In the genomic region with DNA sequence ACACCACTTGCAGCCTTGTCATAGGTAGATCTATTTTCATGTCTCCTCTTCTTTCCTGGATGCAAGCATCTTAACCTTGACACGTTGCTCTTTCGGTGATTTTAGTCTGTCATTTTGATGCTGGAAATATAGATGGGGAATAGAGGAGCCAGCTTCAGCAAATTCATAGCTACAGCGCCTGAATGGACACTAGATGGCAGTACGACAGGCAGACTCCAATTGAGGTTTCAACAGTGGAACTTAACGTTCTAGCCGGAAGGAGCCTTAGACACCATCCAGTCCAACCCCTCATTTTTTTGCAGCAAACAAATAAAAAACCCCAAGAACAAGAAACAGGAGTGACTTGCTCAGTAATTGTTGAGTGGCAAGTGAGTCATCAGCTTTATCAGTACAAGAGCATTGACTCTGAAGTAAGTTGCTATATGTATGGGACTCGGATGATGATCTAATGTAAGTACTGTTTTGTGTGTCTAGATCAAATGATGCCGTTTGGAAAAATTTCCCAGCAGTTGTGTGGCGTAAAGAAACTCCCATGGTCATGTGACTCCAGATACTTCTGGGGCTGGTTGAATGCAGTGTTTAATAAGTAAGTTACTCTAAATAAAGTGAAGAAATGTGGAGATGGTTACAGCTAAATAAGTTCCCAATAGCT, we compare ENCODE assay signal across 1 cellular context.
TF ChIP-seq lines count a peak whose summit lies in the region.

No MANE protein-coding gene starts in this region.

TF ChIP-seq in K562, 482 proteins besides CTCF, POLR2A, EP300 and RAD21 (continued from another document and continues in another):
- TF ChIP-seq, protein P1, sequence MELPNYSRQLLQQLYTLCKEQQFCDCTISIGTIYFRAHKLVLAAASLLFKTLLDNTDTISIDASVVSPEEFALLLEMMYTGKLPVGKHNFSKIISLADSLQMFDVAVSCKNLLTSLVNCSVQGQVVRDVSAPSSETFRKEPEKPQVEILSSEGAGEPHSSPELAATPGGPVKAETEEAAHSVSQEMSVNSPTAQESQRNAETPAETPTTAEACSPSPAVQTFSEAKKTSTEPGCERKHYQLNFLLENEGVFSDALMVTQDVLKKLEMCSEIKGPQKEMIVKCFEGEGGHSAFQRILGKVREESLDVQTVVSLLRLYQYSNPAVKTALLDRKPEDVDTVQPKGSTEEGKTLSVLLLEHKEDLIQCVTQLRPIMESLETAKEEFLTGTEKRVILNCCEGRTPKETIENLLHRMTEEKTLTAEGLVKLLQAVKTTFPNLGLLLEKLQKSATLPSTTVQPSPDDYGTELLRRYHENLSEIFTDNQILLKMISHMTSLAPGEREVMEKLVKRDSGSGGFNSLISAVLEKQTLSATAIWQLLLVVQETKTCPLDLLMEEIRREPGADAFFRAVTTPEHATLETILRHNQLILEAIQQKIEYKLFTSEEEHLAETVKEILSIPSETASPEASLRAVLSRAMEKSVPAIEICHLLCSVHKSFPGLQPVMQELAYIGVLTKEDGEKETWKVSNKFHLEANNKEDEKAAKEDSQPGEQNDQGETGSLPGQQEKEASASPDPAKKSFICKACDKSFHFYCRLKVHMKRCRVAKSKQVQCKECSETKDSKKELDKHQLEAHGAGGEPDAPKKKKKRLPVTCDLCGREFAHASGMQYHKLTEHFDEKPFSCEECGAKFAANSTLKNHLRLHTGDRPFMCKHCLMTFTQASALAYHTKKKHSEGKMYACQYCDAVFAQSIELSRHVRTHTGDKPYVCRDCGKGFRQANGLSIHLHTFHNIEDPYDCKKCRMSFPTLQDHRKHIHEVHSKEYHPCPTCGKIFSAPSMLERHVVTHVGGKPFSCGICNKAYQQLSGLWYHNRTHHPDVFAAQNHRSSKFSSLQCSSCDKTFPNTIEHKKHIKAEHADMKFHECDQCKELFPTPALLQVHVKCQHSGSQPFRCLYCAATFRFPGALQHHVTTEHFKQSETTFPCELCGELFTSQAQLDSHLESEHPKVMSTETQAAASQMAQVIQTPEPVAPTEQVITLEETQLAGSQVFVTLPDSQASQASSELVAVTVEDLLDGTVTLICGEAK (IDR thresholded peaks at IDR 0.05), result peak; percentile 63
- TF ChIP-seq, protein P1 (CRISPR knock-in tag; IDR thresholded peaks at IDR 0.05), result no peak
- no peak for TF ChIP-seq NCOR1 (IDR thresholded peaks at IDR 0.05)
- TF ChIP-seq, protein P2, sequence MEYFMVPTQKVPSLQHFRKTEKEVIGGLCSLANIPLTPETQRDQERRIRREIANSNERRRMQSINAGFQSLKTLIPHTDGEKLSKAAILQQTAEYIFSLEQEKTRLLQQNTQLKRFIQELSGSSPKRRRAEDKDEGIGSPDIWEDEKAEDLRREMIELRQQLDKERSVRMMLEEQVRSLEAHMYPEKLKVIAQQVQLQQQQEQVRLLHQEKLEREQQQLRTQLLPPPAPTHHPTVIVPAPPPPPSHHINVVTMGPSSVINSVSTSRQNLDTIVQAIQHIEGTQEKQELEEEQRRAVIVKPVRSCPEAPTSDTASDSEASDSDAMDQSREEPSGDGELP (CRISPR knock-in tag; IDR thresholded peaks at IDR 0.05; ENCODE audit: borderline replicate concordance), result no peak
- peak; percentile 84 for TF ChIP-seq RAD51 (IDR thresholded peaks at IDR 0.05; ENCODE audit: borderline replicate concordance, low read depth)
- no peak for TF ChIP-seq ZZZ3 (IDR thresholded peaks at IDR 0.05)
- no peak for TF ChIP-seq DMBX1 (CRISPR knock-in tag; IDR thresholded peaks at IDR 0.05; ENCODE audit: borderline replicate concordance)
- TF ChIP-seq BRD9 (IDR thresholded peaks at IDR 0.05; ENCODE audit: low read depth, partially characterized antibody), result no peak
- TF ChIP-seq, protein P3, sequence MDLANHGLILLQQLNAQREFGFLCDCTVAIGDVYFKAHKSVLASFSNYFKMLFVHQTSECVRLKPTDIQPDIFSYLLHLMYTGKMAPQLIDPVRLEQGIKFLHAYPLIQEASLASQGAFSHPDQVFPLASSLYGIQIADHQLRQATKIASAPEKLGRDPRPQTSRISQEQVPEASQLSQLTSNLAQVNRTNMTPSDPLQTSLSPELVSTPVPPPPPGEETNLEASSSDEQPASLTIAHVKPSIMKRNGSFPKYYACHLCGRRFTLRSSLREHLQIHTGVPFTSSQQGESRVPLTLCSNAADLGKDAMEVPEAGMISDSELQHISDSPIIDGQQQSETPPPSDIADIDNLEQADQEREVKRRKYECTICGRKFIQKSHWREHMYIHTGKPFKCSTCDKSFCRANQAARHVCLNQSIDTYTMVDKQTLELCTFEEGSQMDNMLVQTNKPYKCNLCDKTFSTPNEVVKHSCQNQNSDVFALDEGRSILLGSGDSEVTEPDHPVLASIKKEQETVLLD (IDR thresholded peaks at IDR 0.05), result no peak
- TF ChIP-seq, protein P4, sequence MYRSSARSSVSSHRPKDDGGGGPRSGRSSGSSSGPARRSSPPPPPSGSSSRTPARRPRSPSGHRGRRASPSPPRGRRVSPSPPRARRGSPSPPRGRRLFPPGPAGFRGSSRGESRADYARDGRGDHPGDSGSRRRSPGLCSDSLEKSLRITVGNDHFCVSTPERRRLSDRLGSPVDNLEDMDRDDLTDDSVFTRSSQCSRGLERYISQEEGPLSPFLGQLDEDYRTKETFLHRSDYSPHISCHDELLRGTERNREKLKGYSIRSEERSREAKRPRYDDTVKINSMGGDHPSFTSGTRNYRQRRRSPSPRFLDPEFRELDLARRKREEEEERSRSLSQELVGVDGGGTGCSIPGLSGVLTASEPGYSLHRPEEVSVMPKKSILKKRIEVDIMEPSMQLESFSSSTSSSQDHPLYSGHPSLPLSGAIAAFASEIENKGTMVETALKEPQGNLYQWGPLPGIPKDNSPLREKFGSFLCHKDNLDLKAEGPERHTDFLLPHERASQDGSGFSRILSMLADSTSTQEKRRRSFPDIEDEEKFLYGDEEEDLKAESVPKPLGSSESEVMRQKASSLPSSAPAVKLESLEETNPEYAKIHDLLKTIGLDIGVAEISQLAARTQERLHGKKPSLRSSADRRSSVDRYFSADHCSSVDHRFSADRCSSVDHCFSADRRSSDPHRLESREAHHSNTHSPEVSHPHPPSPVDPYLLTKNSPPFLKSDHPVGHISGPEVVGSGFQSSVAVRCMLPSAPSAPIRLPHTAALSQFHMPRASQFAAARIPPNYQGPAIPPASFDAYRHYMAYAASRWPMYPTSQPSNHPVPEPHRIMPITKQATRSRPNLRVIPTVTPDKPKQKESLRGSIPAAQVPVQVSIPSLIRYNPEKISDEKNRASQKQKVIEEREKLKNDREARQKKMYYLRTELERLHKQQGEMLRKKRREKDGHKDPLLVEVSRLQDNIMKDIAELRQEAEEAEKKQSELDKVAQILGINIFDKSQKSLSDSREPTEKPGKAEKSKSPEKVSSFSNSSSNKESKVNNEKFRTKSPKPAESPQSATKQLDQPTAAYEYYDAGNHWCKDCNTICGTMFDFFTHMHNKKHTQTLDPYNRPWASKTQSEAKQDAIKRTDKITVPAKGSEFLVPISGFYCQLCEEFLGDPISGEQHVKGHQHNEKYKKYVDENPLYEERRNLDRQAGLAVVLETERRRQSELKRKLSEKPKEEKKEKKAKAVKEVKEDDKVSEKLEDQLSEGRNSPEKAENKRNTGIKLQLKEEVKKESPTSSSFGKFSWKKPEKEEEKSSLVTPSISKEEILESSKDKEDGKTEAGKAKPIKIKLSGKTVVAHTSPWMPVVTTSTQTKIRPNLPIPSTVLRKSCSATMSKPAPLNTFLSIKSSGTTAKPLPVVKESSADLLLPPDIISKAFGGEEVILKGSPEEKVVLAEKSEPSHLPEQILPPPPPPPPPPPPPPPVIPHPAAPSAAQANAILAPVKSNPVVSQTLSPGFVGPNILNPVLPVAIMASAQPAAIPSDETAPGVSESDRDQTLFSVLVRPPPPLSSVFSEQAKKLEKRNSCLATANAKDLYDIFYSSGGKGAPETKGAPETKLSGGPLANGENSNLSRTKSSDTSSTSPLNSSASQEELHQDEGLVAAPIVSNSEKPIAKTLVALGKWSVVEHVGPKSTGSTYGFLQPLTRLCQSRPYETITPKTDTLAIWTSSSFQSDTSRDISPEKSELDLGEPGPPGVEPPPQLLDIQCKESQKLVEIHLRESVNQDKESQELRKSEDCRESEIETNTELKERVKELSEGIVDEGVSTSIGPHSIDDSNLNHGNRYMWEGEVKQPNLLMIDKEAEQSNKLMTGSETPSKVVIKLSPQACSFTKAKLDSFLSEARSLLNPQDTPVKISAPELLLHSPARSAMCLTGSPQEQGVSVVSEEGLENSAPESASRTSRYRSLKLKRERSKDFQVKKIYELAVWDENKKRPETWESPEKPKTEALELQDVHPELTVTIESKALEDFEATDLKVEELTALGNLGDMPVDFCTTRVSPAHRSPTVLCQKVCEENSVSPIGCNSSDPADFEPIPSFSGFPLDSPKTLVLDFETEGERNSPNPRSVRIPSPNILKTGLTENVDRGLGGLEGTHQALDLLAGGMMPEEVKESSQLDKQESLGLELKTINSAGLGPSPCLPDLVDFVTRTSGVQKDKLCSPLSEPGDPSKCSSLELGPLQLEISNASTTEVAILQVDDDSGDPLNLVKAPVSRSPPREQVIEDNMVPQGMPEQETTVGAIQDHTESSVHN (IDR thresholded peaks at IDR 0.05; ENCODE audit: borderline replicate concordance in 1 of 2, low read depth in 1 of 2), result peak in 1 of 2 experiments; percentile 48; a peak in 1 of 4 replicates
- TF ChIP-seq, protein P5, sequence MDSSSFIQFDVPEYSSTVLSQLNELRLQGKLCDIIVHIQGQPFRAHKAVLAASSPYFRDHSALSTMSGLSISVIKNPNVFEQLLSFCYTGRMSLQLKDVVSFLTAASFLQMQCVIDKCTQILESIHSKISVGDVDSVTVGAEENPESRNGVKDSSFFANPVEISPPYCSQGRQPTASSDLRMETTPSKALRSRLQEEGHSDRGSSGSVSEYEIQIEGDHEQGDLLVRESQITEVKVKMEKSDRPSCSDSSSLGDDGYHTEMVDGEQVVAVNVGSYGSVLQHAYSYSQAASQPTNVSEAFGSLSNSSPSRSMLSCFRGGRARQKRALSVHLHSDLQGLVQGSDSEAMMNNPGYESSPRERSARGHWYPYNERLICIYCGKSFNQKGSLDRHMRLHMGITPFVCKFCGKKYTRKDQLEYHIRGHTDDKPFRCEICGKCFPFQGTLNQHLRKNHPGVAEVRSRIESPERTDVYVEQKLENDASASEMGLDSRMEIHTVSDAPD (CRISPR knock-in tag; IDR thresholded peaks at IDR 0.05), result no peak
- no peak for TF ChIP-seq PHB2 (IDR thresholded peaks at IDR 0.05; ENCODE audit: low read depth)
- no peak for TF ChIP-seq KLF10 (CRISPR knock-in tag; IDR thresholded peaks at IDR 0.05)
- TF ChIP-seq TEAD4 (IDR thresholded peaks at IDR 0.05; ENCODE audit: low read length), result peak; percentile 25; the same call in 1 of the 2 replicates
- TF ChIP-seq TEAD4 (CRISPR knock-in tag; IDR thresholded peaks at IDR 0.05; ENCODE audit: borderline replicate concordance), result no peak
- TF ChIP-seq ZNF507 (tag; conservative IDR thresholded peaks at IDR 0.05), result no peak
- TF ChIP-seq RBM14 (IDR thresholded peaks at IDR 0.05; ENCODE audit: borderline replicate concordance, insufficient read depth, low read depth, low read length), result no peak
- no peak for TF ChIP-seq SAFB2 (IDR thresholded peaks at IDR 0.05; ENCODE audit: borderline replicate concordance, low read depth, low read length, severe bottlenecking)
- TF ChIP-seq SRSF7 (optimal IDR thresholded peaks at IDR 0.05; ENCODE audit: low read depth, low read length), result no peak
- no peak for TF ChIP-seq KDM2B (CRISPR knock-in tag; IDR thresholded peaks at IDR 0.05)
- TF ChIP-seq ZNF347 (CRISPR knock-in tag; IDR thresholded peaks at IDR 0.05; ENCODE audit: low read depth), result no peak
- no peak for TF ChIP-seq ZNF79 (CRISPR knock-in tag; IDR thresholded peaks at IDR 0.05; ENCODE audit: low read depth)
- no peak for TF ChIP-seq ZNF431 (CRISPR knock-in tag; IDR thresholded peaks at IDR 0.05)
- TF ChIP-seq, protein P6, sequence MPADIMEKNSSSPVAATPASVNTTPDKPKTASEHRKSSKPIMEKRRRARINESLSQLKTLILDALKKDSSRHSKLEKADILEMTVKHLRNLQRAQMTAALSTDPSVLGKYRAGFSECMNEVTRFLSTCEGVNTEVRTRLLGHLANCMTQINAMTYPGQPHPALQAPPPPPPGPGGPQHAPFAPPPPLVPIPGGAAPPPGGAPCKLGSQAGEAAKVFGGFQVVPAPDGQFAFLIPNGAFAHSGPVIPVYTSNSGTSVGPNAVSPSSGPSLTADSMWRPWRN (IDR thresholded peaks at IDR 0.05; ENCODE audit: low read depth), result no peak
- no peak for TF ChIP-seq MCM3 (IDR thresholded peaks at IDR 0.05)
- TF ChIP-seq, protein P7, sequence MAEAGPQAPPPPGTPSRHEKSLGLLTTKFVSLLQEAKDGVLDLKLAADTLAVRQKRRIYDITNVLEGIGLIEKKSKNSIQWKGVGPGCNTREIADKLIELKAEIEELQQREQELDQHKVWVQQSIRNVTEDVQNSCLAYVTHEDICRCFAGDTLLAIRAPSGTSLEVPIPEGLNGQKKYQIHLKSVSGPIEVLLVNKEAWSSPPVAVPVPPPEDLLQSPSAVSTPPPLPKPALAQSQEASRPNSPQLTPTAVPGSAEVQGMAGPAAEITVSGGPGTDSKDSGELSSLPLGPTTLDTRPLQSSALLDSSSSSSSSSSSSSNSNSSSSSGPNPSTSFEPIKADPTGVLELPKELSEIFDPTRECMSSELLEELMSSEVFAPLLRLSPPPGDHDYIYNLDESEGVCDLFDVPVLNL (CRISPR knock-in tag; IDR thresholded peaks at IDR 0.05; ENCODE audit: low read depth), result no peak
- no peak for TF ChIP-seq PHF20 (IDR thresholded peaks at IDR 0.05; ENCODE audit: partially characterized antibody)
- no peak for TF ChIP-seq TARDBP (IDR thresholded peaks at IDR 0.05)
